ENCODE assay signal across 7 cellular contexts in the genomic region with DNA sequence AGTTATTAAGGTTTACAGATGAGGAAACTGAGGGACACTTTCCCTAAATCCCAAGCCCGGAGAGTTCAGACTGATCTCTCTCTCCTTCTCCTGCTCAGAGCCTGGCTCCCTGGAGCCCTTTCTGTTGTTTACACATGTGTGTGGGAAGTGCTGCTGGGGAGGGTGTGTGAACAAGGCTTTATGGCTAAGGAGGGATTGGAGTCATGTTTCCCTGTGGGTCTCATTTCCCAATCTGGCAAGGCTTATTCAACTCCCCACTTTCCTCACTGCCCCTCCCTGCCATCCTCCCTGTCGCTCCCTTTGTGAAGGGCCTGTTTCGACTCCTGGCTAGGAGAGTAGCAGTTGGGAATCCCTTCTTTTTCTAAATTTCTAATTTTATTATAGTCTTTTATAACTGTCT. TPM values are rescaled to one million over a fixed set of nuclear protein-coding genes. Genes with fewer than 3 reads are reported as not detected.
DNase-seq lines count a peak whose midpoint lies in the region; ATAC-seq and TF ChIP-seq lines count a peak whose summit lies in the region.
"Not testable (repeated sequence)": the region's sequence is repeated elsewhere in the genome, so short reads cannot be mapped to it uniquely, and the experiment has no call there.

No MANE protein-coding gene starts in this region.

- not testable (repeated sequence) for H3K4me1 ChIP-seq in psoas muscle

- H3K9me3 Mint-ChIP-seq in MCF 10A (ENCODE audit: unreplicated experiment), result not testable (repeated sequence)

- not testable (repeated sequence) for H3K9me3 ChIP-seq in psoas muscle

- H3K36me3 ChIP-seq in psoas muscle (ENCODE audit: insufficient read depth in 1 of 2, low read depth in 1 of 2), result not testable (repeated sequence)

- not testable (repeated sequence) for H3K27ac ChIP-seq in psoas muscle

- WGBS in psoas muscle, 3 donors, result 16 to 19% (median 19%) methylated on average over 3 of the region's 3 CpGs

- DNase-seq in DMS53 (lab: John Stamatoyannopoulos, UW), result peak; percentile 23
- peak in 2 of 3 experiments; percentile 21 to 43 for DNase-seq in NCI-H1417 (lab: John Stamatoyannopoulos, UW)
- peak; percentile 21 to 67 for DNase-seq in NCI-H524 (lab: John Stamatoyannopoulos, UW)
- peak; percentile 58 for DNase-seq in MCF 10A (ENCODE audit: unreplicated experiment)
- peak; percentile 10 for DNase-seq in fibroblast of the aortic adventitia (ENCODE audit: low read depth)
- peak; percentile 94 for DNase-seq in left kidney (ENCODE audit: low read depth, low spot score)
- DNase-seq in psoas muscle, result peak; percentile 28 to 81

- BruUV-seq in MCF 10A (replicated peaks; lab: Mats Ljungman, UMichigan), result not testable (repeated sequence)

- not testable (repeated sequence) for H3K4me3 Mint-ChIP-seq in MCF 10A (ENCODE audit: unreplicated experiment)

- intact Hi-C loops in MCF 10A (cut with micrococcal nuclease); psoas muscle (cut with DNase I): not testable (repeated sequence)

- peak overlapping the region; percentile 91 for H3K27ac Mint-ChIP-seq in MCF 10A (ENCODE audit: low read depth, unreplicated experiment)

- not testable (repeated sequence) for H3K27me3 Mint-ChIP-seq in MCF 10A (ENCODE audit: insufficient read depth, unreplicated experiment)

- H3K4me1 Mint-ChIP-seq in MCF 10A (ENCODE audit: insufficient read depth, unreplicated experiment), result not testable (repeated sequence)

- peak; percentile 69 to 73 (median 72) for ATAC-seq in psoas muscle

- POLR2A ChIA-PET in MCF 10A (lab: Yijun Ruan, JAX), result not testable (repeated sequence)

- not testable (repeated sequence) for H3K27me3 ChIP-seq in psoas muscle (ENCODE audit: insufficient read depth in 3 of 3, low read length in 2 of 3)

- H3K4me3 ChIP-seq in fibroblast of the aortic adventitia (ENCODE audit: low read depth, low read length); psoas muscle: not testable (repeated sequence)

- CTCF ChIA-PET in MCF 10A (lab: Yijun Ruan, JAX), result not testable (repeated sequence)

- not testable (repeated sequence) for TF ChIP-seq CTCF in MCF 10A (IDR thresholded peaks at IDR 0.05; ENCODE audit: unreplicated experiment); fibroblast of the aortic adventitia (IDR thresholded peaks at IDR 0.05; ENCODE audit: insufficient read depth, low read length); psoas muscle (IDR thresholded peaks at IDR 0.05)

- H3K36me3 Mint-ChIP-seq in MCF 10A (ENCODE audit: insufficient read depth, unreplicated experiment), result not testable (repeated sequence)

RNA-seq across cellular contexts. Expression of a gene that starts 57.3 kb away (rescaled TPM):
- total RNA-seq in MCF 10A (2022) (2.4 TPM in 2 replicates), fibroblast of the aortic adventitia (ENCODE audit: low replicate concordance) (0.09 and 1.5 TPM in 2 replicates), psoas muscle (under 1 TPM in 3 of 4 donors, not detected in 1; 0.19 to 0.36 (median 0.34) TPM)
- 1 to 10 TPM in 1 of 3 donors, under 1 TPM in 2; 0.12 to 3.1 (median 0.78) TPM for polyA plus RNA-seq in psoas muscle

Comparison
In these comparisons a context has a peak if more than half of its experiments do, and no peak if none do; other contexts are left out.
1. DNase-seq: peak in every context shown above with its lines; median percentile 94 in left kidney; 58 in MCF 10A; 54 in psoas muscle; 44 in NCI-H524; 32 in NCI-H1417; 23 in DMS53; 10 in fibroblast of the aortic adventitia.